1 cellular context compared by ENCODE assay signal in the genomic region with DNA sequence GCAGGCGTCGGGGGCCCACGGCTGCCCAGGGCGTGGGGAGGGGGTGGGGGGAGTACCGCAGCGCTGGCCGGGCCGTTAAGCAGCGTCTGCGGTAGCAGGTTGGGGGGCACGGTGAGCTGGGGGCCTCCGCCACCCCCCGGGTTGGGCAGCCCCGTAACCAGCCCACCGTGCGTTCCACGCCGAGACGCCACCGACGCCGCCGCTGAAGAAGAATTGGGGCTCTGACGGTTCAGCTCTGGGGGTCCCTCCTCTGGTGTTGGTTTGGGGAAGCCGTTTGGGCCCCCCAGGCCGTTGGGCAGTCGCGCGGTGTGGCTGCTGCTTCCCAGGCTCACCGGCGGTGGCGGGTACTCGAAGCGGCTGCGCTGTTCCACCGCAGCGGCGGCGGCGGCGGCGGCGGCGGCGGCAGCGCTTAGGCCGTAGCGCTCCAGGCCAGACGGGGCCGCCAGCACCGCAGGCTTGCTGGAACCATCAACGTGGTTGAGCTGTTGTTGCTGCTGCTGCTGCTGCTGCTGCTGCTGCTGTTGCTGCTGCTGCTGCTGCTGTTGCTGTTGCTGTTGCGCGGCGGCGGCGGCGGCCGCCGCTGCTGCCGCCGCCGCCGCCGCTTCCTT.
TF ChIP-seq lines count a peak whose summit lies in the region.

No MANE protein-coding gene starts in this region.

TF ChIP-seq in GM23338, 12 proteins besides CTCF, POLR2A, EP300 and RAD21 (continued from another document):
- TF ChIP-seq, protein P1, sequence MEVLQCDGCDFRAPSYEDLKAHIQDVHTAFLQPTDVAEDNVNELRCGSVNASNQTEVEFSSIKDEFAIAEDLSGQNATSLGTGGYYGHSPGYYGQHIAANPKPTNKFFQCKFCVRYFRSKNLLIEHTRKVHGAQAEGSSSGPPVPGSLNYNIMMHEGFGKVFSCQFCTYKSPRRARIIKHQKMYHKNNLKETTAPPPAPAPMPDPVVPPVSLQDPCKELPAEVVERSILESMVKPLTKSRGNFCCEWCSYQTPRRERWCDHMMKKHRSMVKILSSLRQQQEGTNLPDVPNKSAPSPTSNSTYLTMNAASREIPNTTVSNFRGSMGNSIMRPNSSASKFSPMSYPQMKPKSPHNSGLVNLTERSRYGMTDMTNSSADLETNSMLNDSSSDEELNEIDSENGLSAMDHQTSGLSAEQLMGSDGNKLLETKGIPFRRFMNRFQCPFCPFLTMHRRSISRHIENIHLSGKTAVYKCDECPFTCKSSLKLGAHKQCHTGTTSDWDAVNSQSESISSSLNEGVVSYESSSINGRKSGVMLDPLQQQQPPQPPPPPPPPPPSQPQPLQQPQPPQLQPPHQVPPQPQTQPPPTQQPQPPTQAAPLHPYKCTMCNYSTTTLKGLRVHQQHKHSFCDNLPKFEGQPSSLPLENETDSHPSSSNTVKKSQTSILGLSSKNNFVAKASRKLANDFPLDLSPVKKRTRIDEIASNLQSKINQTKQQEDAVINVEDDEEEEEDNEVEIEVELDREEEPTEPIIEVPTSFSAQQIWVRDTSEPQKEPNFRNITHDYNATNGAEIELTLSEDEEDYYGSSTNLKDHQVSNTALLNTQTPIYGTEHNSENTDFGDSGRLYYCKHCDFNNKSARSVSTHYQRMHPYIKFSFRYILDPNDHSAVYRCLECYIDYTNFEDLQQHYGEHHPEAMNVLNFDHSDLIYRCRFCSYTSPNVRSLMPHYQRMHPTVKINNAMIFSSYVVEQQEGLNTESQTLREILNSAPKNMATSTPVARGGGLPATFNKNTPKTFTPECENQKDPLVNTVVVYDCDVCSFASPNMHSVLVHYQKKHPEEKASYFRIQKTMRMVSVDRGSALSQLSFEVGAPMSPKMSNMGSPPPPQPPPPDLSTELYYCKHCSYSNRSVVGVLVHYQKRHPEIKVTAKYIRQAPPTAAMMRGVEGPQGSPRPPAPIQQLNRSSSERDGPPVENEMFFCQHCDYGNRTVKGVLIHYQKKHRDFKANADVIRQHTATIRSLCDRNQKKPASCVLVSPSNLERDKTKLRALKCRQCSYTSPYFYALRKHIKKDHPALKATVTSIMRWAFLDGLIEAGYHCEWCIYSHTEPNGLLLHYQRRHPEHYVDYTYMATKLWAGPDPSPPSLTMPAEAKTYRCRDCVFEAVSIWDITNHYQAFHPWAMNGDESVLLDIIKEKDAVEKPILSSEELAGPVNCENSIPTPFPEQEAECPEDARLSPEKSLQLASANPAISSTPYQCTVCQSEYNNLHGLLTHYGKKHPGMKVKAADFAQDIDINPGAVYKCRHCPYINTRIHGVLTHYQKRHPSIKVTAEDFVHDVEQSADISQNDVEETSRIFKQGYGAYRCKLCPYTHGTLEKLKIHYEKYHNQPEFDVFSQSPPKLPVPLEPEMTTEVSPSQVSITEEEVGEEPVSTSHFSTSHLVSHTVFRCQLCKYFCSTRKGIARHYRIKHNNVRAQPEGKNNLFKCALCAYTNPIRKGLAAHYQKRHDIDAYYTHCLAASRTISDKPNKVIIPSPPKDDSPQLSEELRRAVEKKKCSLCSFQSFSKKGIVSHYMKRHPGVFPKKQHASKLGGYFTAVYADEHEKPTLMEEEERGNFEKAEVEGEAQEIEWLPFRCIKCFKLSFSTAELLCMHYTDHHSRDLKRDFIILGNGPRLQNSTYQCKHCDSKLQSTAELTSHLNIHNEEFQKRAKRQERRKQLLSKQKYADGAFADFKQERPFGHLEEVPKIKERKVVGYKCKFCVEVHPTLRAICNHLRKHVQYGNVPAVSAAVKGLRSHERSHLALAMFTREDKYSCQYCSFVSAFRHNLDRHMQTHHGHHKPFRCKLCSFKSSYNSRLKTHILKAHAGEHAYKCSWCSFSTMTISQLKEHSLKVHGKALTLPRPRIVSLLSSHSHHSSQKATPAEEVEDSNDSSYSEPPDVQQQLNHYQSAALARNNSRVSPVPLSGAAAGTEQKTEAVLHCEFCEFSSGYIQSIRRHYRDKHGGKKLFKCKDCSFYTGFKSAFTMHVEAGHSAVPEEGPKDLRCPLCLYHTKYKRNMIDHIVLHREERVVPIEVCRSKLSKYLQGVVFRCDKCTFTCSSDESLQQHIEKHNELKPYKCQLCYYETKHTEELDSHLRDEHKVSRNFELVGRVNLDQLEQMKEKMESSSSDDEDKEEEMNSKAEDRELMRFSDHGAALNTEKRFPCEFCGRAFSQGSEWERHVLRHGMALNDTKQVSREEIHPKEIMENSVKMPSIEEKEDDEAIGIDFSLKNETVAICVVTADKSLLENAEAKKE (CRISPR knock-in tag; IDR thresholded peaks at IDR 0.05), result no peak
- TF ChIP-seq REST (IDR thresholded peaks at IDR 0.05; ENCODE audit: unreplicated experiment) (no peak), NANOG (IDR thresholded peaks at IDR 0.05; ENCODE audit: borderline replicate concordance) (no peak), CREB1 (CRISPR knock-in tag; IDR thresholded peaks at IDR 0.05; ENCODE audit: low read depth) (no peak), ZNF114 (CRISPR knock-in tag; IDR thresholded peaks at IDR 0.05) (no peak), JUNB (IDR thresholded peaks at IDR 0.05; ENCODE audit: unreplicated experiment) (no peak)
